In genomic region chr2:222088561-222088960, GRCh38 we compare ENCODE assay signal across 24 cellular contexts.
"Had no signal": no experiment of that assay in that cellular context is flagged by ENCODE, and none has a peak within 500 bp of the region (broad histone marks: within the 10 kb centered on the region; RNA-seq: fewer than 3 reads in every experiment).

No MANE protein-coding gene starts in this region.

- H3K36me3 Mint-ChIP-seq: activated naive CD8-positive, alpha-beta T cell treated with anti-CD3 and anti-CD28 coated beads, Interleukin-2, amount 10 ng/mL, durations not matched to agents 7 days and 5 days; T-cell had no signal

- H3K27ac Mint-ChIP-seq: activated CD4-positive, alpha-beta T cell treated with anti-CD3 and anti-CD28 coated beads for 36 hours; activated CD8-positive, alpha-beta T cell treated with anti-CD3 and anti-CD28 coated beads, Interleukin-2, amount 10 ng/mL, durations not matched to agents 7 days and 5 days; activated naive CD8-positive, alpha-beta T cell treated with anti-CD3 and anti-CD28 coated beads, Interleukin-2, amount 10 ng/mL, durations not matched to agents 7 days and 5 days; T-cell had no signal

- H3K9me3 ChIP-seq: adrenal gland had no signal

- H3K4me3 Mint-ChIP-seq: activated CD4-positive, alpha-beta T cell treated with anti-CD3 and anti-CD28 coated beads for 36 hours; activated CD8-positive, alpha-beta T cell treated with anti-CD3 and anti-CD28 coated beads, Interleukin-2, amount 10 ng/mL, durations not matched to agents 7 days and 5 days; activated naive CD8-positive, alpha-beta T cell treated with anti-CD3 and anti-CD28 coated beads, Interleukin-2, amount 10 ng/mL, durations not matched to agents 7 days and 5 days; T-cell had no signal

- H3K27me3 Mint-ChIP-seq: activated naive CD8-positive, alpha-beta T cell treated with anti-CD3 and anti-CD28 coated beads, Interleukin-2, amount 10 ng/mL, durations not matched to agents 7 days and 5 days had no signal

- H3K4me1 ChIP-seq: adrenal gland had no signal

- H3K4me1 Mint-ChIP-seq: activated CD4-positive, alpha-beta T cell treated with anti-CD3 and anti-CD28 coated beads for 36 hours; activated naive CD8-positive, alpha-beta T cell treated with anti-CD3 and anti-CD28 coated beads, Interleukin-2, amount 10 ng/mL, durations not matched to agents 7 days and 5 days; T-cell had no signal

- DNase-seq: activated CD4-positive, alpha-beta T cell treated with anti-CD3 and anti-CD28 coated beads for 36 hours; activated CD4-positive, alpha-beta T cell treated with anti-CD3 and anti-CD28 coated beads, Interleukin-2, amount 50 U/mL, for 1 hour; activated CD8-positive, alpha-beta memory T cell treated with anti-CD3 and anti-CD28 coated beads, Interleukin-2, amount 50 U/mL, for 48 hours; activated CD8-positive, alpha-beta T cell treated with anti-CD3 and anti-CD28 coated beads, Interleukin-2, amount 10 ng/mL, durations not matched to agents 7 days and 5 days; activated naive CD4-positive, alpha-beta T cell treated with anti-CD3 and anti-CD28 coated beads, Interleukin-2, amount 50 U/mL, for 16 hours; activated naive CD8-positive, alpha-beta T cell treated with anti-CD3 and anti-CD28 coated beads, Interleukin-2, amount 10 ng/mL, durations not matched to agents 7 days and 5 days; activated T-cell treated with anti-CD3 and anti-CD28 coated beads, Interleukin-2, amount 50 U/mL, for 1 hour; adrenal gland; anterior cingulate cortex; brain microvascular endothelial cell; MV-4-11; NCI-H1092 treated with DMSO at 0.1 percent for 48 hours; NCI-H1417 treated with DMSO at 0.1 percent for 48 hours; NCI-H1694; NCI-H2029 treated with DMSO at 0.1 percent for 48 hours; NCI-H510A treated with DMSO at 0.1 percent for 48 hours; PC-3; SHP77 treated with DMSO at 0.1 percent for 48 hours; T-cell; T-helper 2 cell; WERI-Rb-1 had no signal

- H3K27ac ChIP-seq: adrenal gland, brain microvascular endothelial cell, cardiac muscle cell, KMS-11, WERI-Rb-1 had no signal

- H3K36me3 ChIP-seq: adrenal gland, brain microvascular endothelial cell, cardiac muscle cell, MG63, WERI-Rb-1 had no signal

- H3K27me3 ChIP-seq: adrenal gland, brain microvascular endothelial cell, cardiac muscle cell, MG63 had no signal

- H3K4me3 ChIP-seq: adrenal gland, cardiac muscle cell, MG63 had no signal

- ATAC-seq: activated CD4-positive, alpha-beta T cell treated with anti-CD3 and anti-CD28 coated beads for 36 hours; activated CD8-positive, alpha-beta T cell treated with anti-CD3 and anti-CD28 coated beads, Interleukin-2, amount 10 ng/mL, durations not matched to agents 7 days and 5 days; PC-3; T-cell had no signal
